In genomic region chr22:42754658-42755057, GRCh38 we compare ENCODE assay signal across 1 cellular context.
TF ChIP-seq lines count a peak whose summit lies in the region.

No MANE protein-coding gene starts in this region.

TF ChIP-seq in IMR-90, 13 proteins besides CTCF, POLR2A, EP300 and RAD21 (continued from another document):
- TF ChIP-seq, protein P1, sequence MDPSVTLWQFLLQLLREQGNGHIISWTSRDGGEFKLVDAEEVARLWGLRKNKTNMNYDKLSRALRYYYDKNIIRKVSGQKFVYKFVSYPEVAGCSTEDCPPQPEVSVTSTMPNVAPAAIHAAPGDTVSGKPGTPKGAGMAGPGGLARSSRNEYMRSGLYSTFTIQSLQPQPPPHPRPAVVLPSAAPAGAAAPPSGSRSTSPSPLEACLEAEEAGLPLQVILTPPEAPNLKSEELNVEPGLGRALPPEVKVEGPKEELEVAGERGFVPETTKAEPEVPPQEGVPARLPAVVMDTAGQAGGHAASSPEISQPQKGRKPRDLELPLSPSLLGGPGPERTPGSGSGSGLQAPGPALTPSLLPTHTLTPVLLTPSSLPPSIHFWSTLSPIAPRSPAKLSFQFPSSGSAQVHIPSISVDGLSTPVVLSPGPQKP (IDR thresholded peaks at IDR 0.05; ENCODE audit: borderline replicate concordance, low read depth, low read length) = no peak
- peak; percentile 41; the same call in 1 of the 2 replicates for TF ChIP-seq MAFK (IDR thresholded peaks at IDR 0.05; ENCODE audit: low read depth, low read length)
- peak; percentile 22; the same call in 1 of the 2 replicates for TF ChIP-seq FOS (IDR thresholded peaks at IDR 0.05; ENCODE audit: low read depth, low read length)
- TF ChIP-seq NFE2L2 (IDR thresholded peaks at IDR 0.05; ENCODE audit: low read depth, low read length) = peak; percentile 92
- TF ChIP-seq MXI1 (IDR thresholded peaks at IDR 0.05; ENCODE audit: borderline replicate concordance, low read depth, low read length) = no peak
